ENCODE assay signal across 8 cellular contexts in the genomic region with DNA sequence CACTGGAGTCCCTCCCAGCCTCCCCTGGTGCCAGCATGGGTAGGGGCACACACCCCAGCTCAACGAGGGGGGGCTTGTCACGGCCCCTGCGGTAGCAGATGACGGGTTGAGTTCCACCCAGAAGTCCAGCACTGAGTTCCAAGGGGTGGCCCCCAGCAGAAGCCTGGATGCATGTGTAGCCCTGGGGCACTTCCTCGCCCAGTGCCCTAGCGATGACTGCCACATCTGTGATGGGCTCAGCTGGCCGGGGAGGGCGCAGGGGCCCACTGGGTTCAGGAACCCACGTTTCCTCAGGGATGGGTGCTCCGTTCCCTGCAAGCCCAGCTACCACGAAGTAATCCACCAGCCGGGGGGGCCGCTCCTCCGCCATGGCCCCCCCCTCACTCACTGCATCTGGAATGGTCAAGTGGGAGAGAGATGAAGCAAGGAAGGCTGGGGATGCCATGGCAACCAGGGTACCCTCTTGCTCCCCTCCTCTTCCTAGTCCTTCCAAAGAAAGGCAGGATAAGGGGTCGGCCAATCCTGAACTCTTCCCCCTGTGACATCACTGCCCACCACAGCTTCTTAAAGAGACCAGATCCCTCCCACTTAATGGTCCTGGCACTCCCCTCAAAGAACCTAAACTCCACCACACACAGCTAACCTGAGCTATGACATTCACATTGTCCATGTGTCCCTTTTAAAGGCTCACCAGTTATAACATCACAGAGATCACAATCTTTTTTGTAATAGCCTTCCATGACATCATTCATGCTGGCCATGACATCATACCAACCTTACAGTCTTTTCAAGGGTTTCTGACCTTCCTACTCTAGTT. TPM values are rescaled to one million over a fixed set of nuclear protein-coding genes. Genes with fewer than 3 reads are reported as not detected.
DNase-seq lines count a peak whose midpoint lies in the region; ATAC-seq, FAIRE-seq and TF ChIP-seq lines count a peak whose summit lies in the region.

No MANE protein-coding gene starts in this region.

- H3K4me3 ChIP-seq in GM12865 (ENCODE audit: low read depth, low read length) (peak overlapping the region; percentile 95), PC-9 (no peak overlapping the region), endocrine pancreas (ENCODE audit: control insufficient read depth, insufficient read depth, low read length) (no peak overlapping the region), psoas muscle (peak overlapping the region; percentile 99)

- CTCF ChIA-PET in PC-9 (lab: Charles Lee): interaction anchor here (0.8 kb wide), 1 partner anchor 579 kb away, joined by 3 read pairs; no protein-coding TSS in a partner anchor

- no peak overlapping the region for H2AFZ ChIP-seq in PC-9

- no peak overlapping the region for H3K27ac ChIP-seq in PC-9
- H3K27ac ChIP-seq in psoas muscle: peak overlapping the region; percentile 94

- intact Hi-C loops in PC-9 (cut with micrococcal nuclease; ENCODE audit: unreplicated experiment): no loop called here
- intact Hi-C loops in psoas muscle (cut with DNase I): loop anchor here in 1 of 2 donors (10.0 kb wide), 2 partner anchors 149 to 269 kb away; partner anchors contain the start of genes ILF2 and NPR1

- 77 to 82% (median 81%) methylated on average over 14 to 15 of the region's 15 CpGs for WGBS in psoas muscle, 3 donors

- no TSS peak for BruUV-seq in PC-9 (replicated peaks; lab: Mats Ljungman, UMichigan)

- H3K4me1 ChIP-seq in PC-9 (replicated peaks; ENCODE audit: insufficient read depth) (peaks cover 10% of the 10 kb centered on the region; the same call in 1 of the 2 replicates), endocrine pancreas (ENCODE audit: control insufficient read depth, insufficient read depth, low read length) (no peaks in the 10 kb centered on the region), psoas muscle (peaks cover 24% of the 10 kb centered on the region)

- peak overlapping the region; percentile 4 for H3K9ac ChIP-seq in endocrine pancreas (ENCODE audit: control insufficient read depth, insufficient read depth, low read length)

- DNase-seq in GM12865 (ENCODE audit: low read depth) (no peak), PC-9 (no peak), psoas muscle (no peak), DMS114 treated with DMSO at 0.1 percent for 48 hours (lab: John Stamatoyannopoulos, UW; ENCODE audit: unreplicated experiment) (no peak), activated gamma-delta T cell (lab: John Stamatoyannopoulos, UW) (no peak), RCC 7860 (ENCODE audit: low spot score) (no peak)

- H3K4me2 ChIP-seq in PC-9: peak overlapping the region; percentile 98; the same call in 1 of the 2 replicates

- no peaks in the 10 kb centered on the region; the same call in 1 of the 2 replicates for H4K20me1 ChIP-seq in PC-9 (ENCODE audit: insufficient read depth)

- POLR2A ChIA-PET in PC-9 (lab: Charles Lee; ENCODE audit: unreplicated experiment): no interaction called here

- peaks cover 19% of the 10 kb centered on the region for H3K79me2 ChIP-seq in PC-9 (ENCODE audit: low read depth)

- 0 out of 2 replicates have a peak, but pooled peaks cover 3% of the 10 kb centered on the region for H3K36me3 ChIP-seq in PC-9 (ENCODE audit: low read depth)
- H3K36me3 ChIP-seq in endocrine pancreas (ENCODE audit: control insufficient read depth, insufficient read depth, low read length): no peaks in the 10 kb centered on the region
- peaks cover 9 to 59% of the 10 kb centered on the region in 2 donors for H3K36me3 ChIP-seq in psoas muscle (ENCODE audit: insufficient read depth in 1 of 2, low read depth in 1 of 2)

- H3K9me2 ChIP-seq in PC-9 (ENCODE audit: insufficient read depth): no peaks in the 10 kb centered on the region

- ATAC-seq in psoas muscle (no peak), HG03342 (IDR thresholded peaks at IDR 0.05; ENCODE audit: unreplicated experiment) (no peak)

- H3K9me3 ChIP-seq in PC-9 (ENCODE audit: insufficient read depth, low read depth) (no peaks in the 10 kb centered on the region), endocrine pancreas (ENCODE audit: control insufficient read depth, low read length) (no peaks in the 10 kb centered on the region), psoas muscle (no peaks in the 10 kb centered on the region)

- no peak for FAIRE-seq in RCC 7860 (lab: Jason Lieb, UNC)

- H3K27me3 ChIP-seq in PC-9 (ENCODE audit: insufficient read depth, low read depth): no peaks in the 10 kb centered on the region
- H3K27me3 ChIP-seq in endocrine pancreas (ENCODE audit: control insufficient read depth, insufficient read depth, low read length): no peaks in the 10 kb centered on the region
- H3K27me3 ChIP-seq in psoas muscle (ENCODE audit: insufficient read depth in 3 of 3, low read length in 2 of 3): no peaks in the 10 kb centered on the region

- peaks cover 9% of the 10 kb centered on the region; the same call in 1 of the 2 replicates for H3F3A ChIP-seq in PC-9 (ENCODE audit: insufficient read depth, low read depth)

- TF ChIP-seq CTCF in GM12865 (IDR thresholded peaks at IDR 0.05; ENCODE audit: insufficient read depth, low read depth, low read length, missing control alignments): no peak
- TF ChIP-seq CTCF in PC-9 (conservative IDR thresholded peaks at IDR 0.05): no peak
- TF ChIP-seq CTCF in psoas muscle (IDR thresholded peaks at IDR 0.05): no peak

RNA-seq across cellular contexts. Expression of gene DENND4B, which starts 2.3 kb away (rescaled TPM):
- total RNA-seq in PC-9 (2021) (41.3 and 52.7 TPM in 2 replicates), psoas muscle (10 to 100 TPM; 47.1 to 75.4 (median 50.3) TPM)
- 10 to 100 TPM; 23.1 to 40.4 (median 23.5) TPM for polyA plus RNA-seq in psoas muscle

RNA-seq across cellular contexts. Expression of gene CRTC2, which starts 14.2 kb away (rescaled TPM):
- total RNA-seq in PC-9 (2021): 44.5 and 63.6 TPM in 2 replicates
- 10 to 100 TPM; 17.0 to 39.0 (median 27.6) TPM for total RNA-seq in psoas muscle
- polyA plus RNA-seq in psoas muscle: 10 to 100 TPM; 31.3 to 54.6 (median 31.3) TPM

RNA-seq across cellular contexts. Expression of gene SLC39A1, which starts 19.1 kb away (rescaled TPM):
- total RNA-seq in PC-9 (2021): 141 and 164 TPM in 2 replicates
- 10 to 100 TPM; 21.9 to 58.2 (median 38.0) TPM for total RNA-seq in psoas muscle
- 10 to 100 TPM; 46.7 to 85.3 (median 65.9) TPM for polyA plus RNA-seq in psoas muscle

RNA-seq across cellular contexts. Expression of gene GATAD2B, which starts 21.4 kb away (rescaled TPM):
- total RNA-seq in PC-9 (2021) (51.4 and 56.1 TPM in 2 replicates), psoas muscle (10 to 100 TPM; 34.8 to 53.1 (median 43.1) TPM)
- polyA plus RNA-seq in psoas muscle: 1 to 10 TPM; 3.4 to 9.4 (median 5.7) TPM

RNA-seq across cellular contexts. Expression of gene CREB3L4, which starts 23.5 kb away (rescaled TPM):
- total RNA-seq in PC-9 (2021) (23.4 and 25.9 TPM in 2 replicates), psoas muscle (1 to 10 TPM; 3.7 to 5.6 (median 5.0) TPM)
- 10 to 100 TPM in 1 of 3 donors, 1 to 10 TPM in 2; 4.3 to 12.6 (median 6.3) TPM for polyA plus RNA-seq in psoas muscle

Comparison
In these comparisons a context has a peak if more than half of its experiments do, and no peak if none do; other contexts are left out.
1. H3K4me3 ChIP-seq: peak in GM12865 (single experiment) and psoas muscle (single experiment); none in PC-9 (single experiment) and endocrine pancreas (single experiment).